Comparison of ENCODE assay signal across 31 cellular contexts in genomic region chr14:90356925-90357324, GRCh38.
"Had no signal": no experiment of that assay in that cellular context is flagged by ENCODE, and none has a peak within 500 bp of the region (broad histone marks: within the 10 kb centered on the region; RNA-seq: fewer than 3 reads in every experiment).

No MANE protein-coding gene starts in this region.

- H3K9me3 ChIP-seq: ovary, psoas muscle, spleen, suprapubic skin, testis, tibial nerve, upper lobe of left lung, vagina had no signal

- H3K27me3 ChIP-seq: neural progenitor cell, ovary, testis, upper lobe of left lung, vagina had no signal

- H3K9ac ChIP-seq: neural progenitor cell, parathyroid adenoma had no signal

- H3K27ac Mint-ChIP-seq: naive B cell; natural killer cell; nephron; neural progenitor cell; progenitor cell of endocrine pancreas; stimulated activated memory B cell treated with anti-CD40 and anti-IgM and Interleukin-4, amounts not matched to agents 10 μg/mL and 1 μg/mL and 100 μg/mL, for 72 hours had no signal

- H3K4me3 ChIP-seq: neural progenitor cell, ovary, psoas muscle, skin epidermis, smooth muscle cell, spleen, suprapubic skin, testis, tibial nerve, upper lobe of left lung, vagina had no signal

- H3K9me3 Mint-ChIP-seq: naive B cell; natural killer cell; nephron; neural progenitor cell; stimulated activated memory B cell treated with anti-CD40 and anti-IgM and Interleukin-4, amounts not matched to agents 10 μg/mL and 1 μg/mL and 100 μg/mL, for 72 hours; stimulated activated naive CD8-positive, alpha-beta T cell treated with anti-CD3 and anti-CD28 coated beads, Interleukin-15, amount 100 ng/mL, for 72 hours had no signal

- ATAC-seq: natural killer cell; psoas muscle; right cardiac atrium; sciatic nerve; stimulated activated memory B cell treated with anti-CD40 and anti-IgM and Interleukin-4, amounts not matched to agents 10 μg/mL and 1 μg/mL and 100 μg/mL, for 72 hours; stimulated activated naive CD8-positive, alpha-beta T cell treated with anti-CD3 and anti-CD28 coated beads, Interleukin-15, amount 100 ng/mL, for 72 hours; stimulated activated naive CD8-positive, alpha-beta T cell treated with anti-CD3 and anti-CD28 coated beads, Interleukin-15, Interleukin-2, amounts not matched to agents 100 U/mL and 50 U/mL, for 24 hours had no signal

- H3K27me3 Mint-ChIP-seq: progenitor cell of endocrine pancreas; stimulated activated naive CD8-positive, alpha-beta T cell treated with anti-CD3 and anti-CD28 coated beads, Interleukin-15, amount 100 ng/mL, for 72 hours had no signal

- H3K4me1 ChIP-seq: parathyroid adenoma, psoas muscle, spleen, suprapubic skin, testis, tibial nerve, upper lobe of left lung, vagina had no signal

- H3K36me3 Mint-ChIP-seq: naive B cell; natural killer cell; neural progenitor cell; stimulated activated memory B cell treated with anti-CD40 and anti-IgM and Interleukin-4, amounts not matched to agents 10 μg/mL and 1 μg/mL and 100 μg/mL, for 72 hours had no signal

- H3K27ac ChIP-seq: neural progenitor cell, ovary, parathyroid adenoma, psoas muscle, skin epidermis, spleen, suprapubic skin, testis, tibial nerve, upper lobe of left lung, vagina had no signal

- DNase-seq: naive B cell; natural killer cell; occipital lobe; ovary; posterior cingulate gyrus; psoas muscle; right cardiac atrium; spleen; stimulated activated CD4-positive, alpha-beta T cell treated with anti-CD3 and anti-CD28 coated beads, Interleukin-12 subunit alpha, Interleukin-12 subunit beta, amount 100 ng/mL, for 4 hours; stimulated activated CD4-positive, alpha-beta T cell treated with anti-CD3 and anti-CD28 coated beads, Interleukin-1b, Interleukin-23, amount 100 ng/mL, for 48 hours; stimulated activated CD4-positive, alpha-beta T cell treated with anti-CD3 and anti-CD28 coated beads, Interleukin-4, amount 100 ng/mL, for 1 hour; stimulated activated CD4-positive, alpha-beta T cell treated with anti-CD3 and anti-CD28 coated beads, Interleukin-4, amount 100 ng/mL, for 4 hours; stimulated activated CD8-positive, alpha-beta memory T cell treated with anti-CD3 and anti-CD28 coated beads, Interleukin-4, amount 100 ng/mL, for 48 hours; stimulated activated naive CD4-positive, alpha-beta T cell; stimulated activated naive CD8-positive, alpha-beta T cell treated with anti-CD3 and anti-CD28 coated beads, Interleukin-15, amount 100 ng/mL, for 72 hours; stimulated activated naive CD8-positive, alpha-beta T cell treated with anti-CD3 and anti-CD28 coated beads, Interleukin-15, Interleukin-2, amounts not matched to agents 100 U/mL and 50 U/mL, for 24 hours; substantia nigra; testis; trophoblast cell; upper lobe of left lung had no signal

- H3K4me3 Mint-ChIP-seq: naive B cell; natural killer cell; nephron; neural progenitor cell; stimulated activated memory B cell treated with anti-CD40 and anti-IgM and Interleukin-4, amounts not matched to agents 10 μg/mL and 1 μg/mL and 100 μg/mL, for 72 hours; stimulated activated naive CD8-positive, alpha-beta T cell treated with anti-CD3 and anti-CD28 coated beads, Interleukin-15, amount 100 ng/mL, for 72 hours had no signal

- H3K36me3 ChIP-seq: neural progenitor cell, ovary, spleen, suprapubic skin, tibial nerve, upper lobe of left lung, vagina had no signal

- H3K4me1 Mint-ChIP-seq: naive B cell; natural killer cell; nephron; stimulated activated memory B cell treated with anti-CD40 and anti-IgM and Interleukin-4, amounts not matched to agents 10 μg/mL and 1 μg/mL and 100 μg/mL, for 72 hours; stimulated activated naive CD8-positive, alpha-beta T cell treated with anti-CD3 and anti-CD28 coated beads, Interleukin-15, amount 100 ng/mL, for 72 hours had no signal
